ENCODE assay signal across 21 cellular contexts in genomic region chr21:42725416-42725930, GRCh38.
"Had no signal": no experiment of that assay in that cellular context is flagged by ENCODE, and none has a peak within 500 bp of the region (broad histone marks: within the 10 kb centered on the region; RNA-seq: fewer than 3 reads in every experiment).

No MANE protein-coding gene starts in this region.

- H3K36me3 ChIP-seq: brain microvascular endothelial cell, lower lobe of right lung, right atrium auricular region had no signal

- H3K4me1 ChIP-seq: psoas muscle had no signal

- H3K27ac ChIP-seq: brain microvascular endothelial cell, dorsolateral prefrontal cortex, psoas muscle, right atrium auricular region had no signal

- ATAC-seq: activated naive CD4-positive, alpha-beta T cell treated with anti-CD3 and anti-CD28 coated beads, Interleukin-2, amount 50 U/mL, for 72 hours; effector memory CD8-positive, alpha-beta T cell; esophagus mucosa; left lobe of liver; naive thymus-derived CD8-positive, alpha-beta T cell; psoas muscle; stimulated activated memory B cell treated with anti-CD40 and anti-IgM and Interleukin-4, amounts not matched to agents 10 μg/mL and 1 μg/mL and 100 μg/mL, for 72 hours; WTC11 had no signal

- H3K27me3 ChIP-seq: dorsolateral prefrontal cortex, right atrium auricular region had no signal

- H3K9me3 ChIP-seq: lower lobe of right lung, psoas muscle had no signal

- FAIRE-seq: colon, endothelial cell of umbilical vein had no signal

- DNase-seq: activated T-cell treated with anti-CD3 and anti-CD28 coated beads, Interleukin-2, amount 50 U/mL, for 1 hour; aorta; brain microvascular endothelial cell; dorsolateral prefrontal cortex; effector memory CD8-positive, alpha-beta T cell; foreskin melanocyte; immature natural killer cell; lower lobe of right lung; naive thymus-derived CD8-positive, alpha-beta T cell; psoas muscle; stimulated activated CD4-positive, alpha-beta T cell treated with anti-CD3 and anti-CD28 coated beads, Interleukin-1b, Interleukin-23, amount 100 ng/mL, for 48 hours; T-helper 9 cell; trophoblast cell had no signal

- H3K4me3 ChIP-seq: dorsolateral prefrontal cortex, lower lobe of right lung, psoas muscle, right atrium auricular region had no signal
